1 cellular context compared by ENCODE assay signal in genomic region chr1:151294748-151295462, GRCh38.
TF ChIP-seq lines count a peak whose summit lies in the region.

No MANE protein-coding gene starts in this region.

TF ChIP-seq in HEK293, 187 proteins besides CTCF, POLR2A, EP300 and RAD21 (continued from another document):
- TF ChIP-seq PRDM10 (tag by site-specific recombination; IDR thresholded peaks at IDR 0.05) (no peak), ZNF335 (tag by site-specific recombination; conservative IDR thresholded peaks at IDR 0.05) (no peak), ZNF580 (tag by site-specific recombination; IDR thresholded peaks at IDR 0.05) (no peak), ZNF18 (tag by site-specific recombination; IDR thresholded peaks at IDR 0.05) (no peak), ZNF221 (tag by site-specific recombination; IDR thresholded peaks at IDR 0.05; ENCODE audit: borderline replicate concordance) (no peak), ZNF416 (tag by site-specific recombination; IDR thresholded peaks at IDR 0.05) (no peak), ZBTB17 (tag by site-specific recombination; IDR thresholded peaks at IDR 0.05) (no peak)
TF ChIP-seq in HEK293: peak in this region for 0.
